ENCODE assay signal across 21 cellular contexts in genomic region chr3:61454000-61454399, GRCh38.
"Had no signal": no experiment of that assay in that cellular context is flagged by ENCODE, and none has a peak within 500 bp of the region (broad histone marks: within the 10 kb centered on the region; RNA-seq: fewer than 3 reads in every experiment).

No MANE protein-coding gene starts in this region.

- H3K4me1 Mint-ChIP-seq: stimulated activated memory B cell treated with anti-CD40 and anti-IgM and Interleukin-4, amounts not matched to agents 10 μg/mL and 1 μg/mL and 100 μg/mL, for 72 hours had no signal

- H3K4me1 ChIP-seq: lower lobe of right lung, testis, tibial nerve, upper lobe of right lung, vagina had no signal

- DNase-seq: cerebellar nuclear complex; effector CD4-positive, alpha-beta T cell; gastrocnemius medialis; kidney; left cardiac atrium; left ventricle myocardium inferior; lower lobe of right lung; mesenchymal stem cell; midbrain; right cardiac atrium; stimulated activated CD4-positive, alpha-beta T cell treated with anti-CD3 and anti-CD28 coated beads, Interleukin-4, amount 100 ng/mL, for 1 hour; testis; upper lobe of right lung had no signal

- H3K27ac ChIP-seq: gastrocnemius medialis, left ventricle myocardium inferior, lower lobe of right lung, neutrophil, testis, tibial nerve, upper lobe of right lung, vagina had no signal

- H3K27ac Mint-ChIP-seq: dendritic cell treated with granulocyte-macrophage colony-stimulating factor and Interleukin-4, amounts not matched to agents 40 ng/mL and 50 ng/mL, for 4 days; natural killer cell treated with Interleukin-12 subunit alpha and Interleukin-12 subunit beta and Interleukin-15 and Interleukin-18, amount 100 ng/mL, for 72 hours; progenitor cell of endocrine pancreas; stimulated activated memory B cell treated with anti-CD40 and anti-IgM and Interleukin-4, amounts not matched to agents 10 μg/mL and 1 μg/mL and 100 μg/mL, for 72 hours; stimulated activated naive CD8-positive, alpha-beta T cell treated with anti-CD3 and anti-CD28 coated beads, Interleukin-15, Interleukin-2, amounts not matched to agents 100 ng/mL and 50 ng/mL, for 24 hours had no signal

- H3K9me3 Mint-ChIP-seq: stimulated activated memory B cell treated with anti-CD40 and anti-IgM and Interleukin-4, amounts not matched to agents 10 μg/mL and 1 μg/mL and 100 μg/mL, for 72 hours had no signal

- H3K4me3 ChIP-seq: gastrocnemius medialis, left ventricle myocardium inferior, lower lobe of right lung, testis, tibial nerve, upper lobe of right lung, vagina had no signal

- H3K36me3 Mint-ChIP-seq: natural killer cell treated with Interleukin-12 subunit alpha and Interleukin-12 subunit beta and Interleukin-15 and Interleukin-18, amount 100 ng/mL, for 72 hours; stimulated activated memory B cell treated with anti-CD40 and anti-IgM and Interleukin-4, amounts not matched to agents 10 μg/mL and 1 μg/mL and 100 μg/mL, for 72 hours had no signal

- H3K4me3 Mint-ChIP-seq: dendritic cell treated with granulocyte-macrophage colony-stimulating factor and Interleukin-4, amounts not matched to agents 40 ng/mL and 50 ng/mL, for 4 days; natural killer cell treated with Interleukin-12 subunit alpha and Interleukin-12 subunit beta and Interleukin-15 and Interleukin-18, amount 100 ng/mL, for 72 hours; stimulated activated memory B cell treated with anti-CD40 and anti-IgM and Interleukin-4, amounts not matched to agents 10 μg/mL and 1 μg/mL and 100 μg/mL, for 72 hours; stimulated activated naive CD8-positive, alpha-beta T cell treated with anti-CD3 and anti-CD28 coated beads, Interleukin-15, Interleukin-2, amounts not matched to agents 100 ng/mL and 50 ng/mL, for 24 hours had no signal

- H3K36me3 ChIP-seq: gastrocnemius medialis, left ventricle myocardium inferior, lower lobe of right lung, neutrophil, tibial nerve, upper lobe of right lung, vagina had no signal

- H3K9me3 ChIP-seq: gastrocnemius medialis, neutrophil, testis, upper lobe of right lung, vagina had no signal

- H3K27me3 Mint-ChIP-seq: dendritic cell treated with granulocyte-macrophage colony-stimulating factor and Interleukin-4, amounts not matched to agents 40 ng/mL and 50 ng/mL, for 4 days; natural killer cell treated with Interleukin-12 subunit alpha and Interleukin-12 subunit beta and Interleukin-15 and Interleukin-18, amount 100 ng/mL, for 72 hours; progenitor cell of endocrine pancreas; stimulated activated memory B cell treated with anti-CD40 and anti-IgM and Interleukin-4, amounts not matched to agents 10 μg/mL and 1 μg/mL and 100 μg/mL, for 72 hours; stimulated activated naive CD8-positive, alpha-beta T cell treated with anti-CD3 and anti-CD28 coated beads, Interleukin-15, Interleukin-2, amounts not matched to agents 100 ng/mL and 50 ng/mL, for 24 hours had no signal

- H3K27me3 ChIP-seq: gastrocnemius medialis, neutrophil, testis, tibial nerve, upper lobe of right lung, vagina had no signal

- ATAC-seq: lower lobe of right lung; natural killer cell treated with Interleukin-12 subunit alpha and Interleukin-12 subunit beta and Interleukin-15 and Interleukin-18, amount 100 ng/mL, for 72 hours; stimulated activated memory B cell treated with anti-CD40 and anti-IgM and Interleukin-4, amounts not matched to agents 10 μg/mL and 1 μg/mL and 100 μg/mL, for 72 hours; upper lobe of right lung had no signal
